3 cellular contexts compared by ENCODE assay signal in the genomic region with DNA sequence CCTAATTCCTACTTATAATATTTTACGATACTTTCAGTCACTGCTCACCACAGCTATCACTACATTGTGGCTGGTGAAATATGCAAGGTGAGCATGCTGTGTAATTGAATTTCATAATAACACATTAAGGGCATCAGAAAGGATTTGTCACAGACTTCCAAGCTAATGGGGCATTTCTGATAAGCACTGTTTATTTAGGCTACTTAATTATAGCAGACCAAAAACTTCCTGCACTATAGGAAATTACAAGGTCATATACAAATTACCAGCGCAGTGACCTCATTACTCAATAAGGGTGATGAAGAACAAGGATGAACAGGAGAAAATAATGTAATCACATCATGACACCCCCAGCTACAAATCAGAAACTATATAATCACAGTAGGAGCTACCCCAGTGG.
A peak's percentile ranks its signal among the peaks of the same experiment; 100 is the strongest.
TF ChIP-seq lines count a peak whose summit lies in the region.

No MANE protein-coding gene starts in this region.

TF ChIP-seq in HEK293, 187 proteins besides CTCF, POLR2A, EP300 and RAD21 (continued from another document and continues in another):
- TF ChIP-seq PRDM6 (tag by site-specific recombination; IDR thresholded peaks at IDR 0.05) (peak; percentile 51), OSR2 (tag by site-specific recombination; IDR thresholded peaks at IDR 0.05) (peak; percentile 63), IKZF3 (tag by site-specific recombination; IDR thresholded peaks at IDR 0.05) (0 out of 2 replicates have a peak, but pooled peaks have one; percentile 9), ZNF398 (tag by site-specific recombination; IDR thresholded peaks at IDR 0.05) (peak; percentile 44), ZBTB21 (tag by site-specific recombination; IDR thresholded peaks at IDR 0.05) (peak; percentile 55), TCF7L2 (IDR thresholded peaks at IDR 0.05; ENCODE audit: borderline replicate concordance, low read depth, low read length) (peak; percentile 90)
- TF ChIP-seq, protein P1, sequence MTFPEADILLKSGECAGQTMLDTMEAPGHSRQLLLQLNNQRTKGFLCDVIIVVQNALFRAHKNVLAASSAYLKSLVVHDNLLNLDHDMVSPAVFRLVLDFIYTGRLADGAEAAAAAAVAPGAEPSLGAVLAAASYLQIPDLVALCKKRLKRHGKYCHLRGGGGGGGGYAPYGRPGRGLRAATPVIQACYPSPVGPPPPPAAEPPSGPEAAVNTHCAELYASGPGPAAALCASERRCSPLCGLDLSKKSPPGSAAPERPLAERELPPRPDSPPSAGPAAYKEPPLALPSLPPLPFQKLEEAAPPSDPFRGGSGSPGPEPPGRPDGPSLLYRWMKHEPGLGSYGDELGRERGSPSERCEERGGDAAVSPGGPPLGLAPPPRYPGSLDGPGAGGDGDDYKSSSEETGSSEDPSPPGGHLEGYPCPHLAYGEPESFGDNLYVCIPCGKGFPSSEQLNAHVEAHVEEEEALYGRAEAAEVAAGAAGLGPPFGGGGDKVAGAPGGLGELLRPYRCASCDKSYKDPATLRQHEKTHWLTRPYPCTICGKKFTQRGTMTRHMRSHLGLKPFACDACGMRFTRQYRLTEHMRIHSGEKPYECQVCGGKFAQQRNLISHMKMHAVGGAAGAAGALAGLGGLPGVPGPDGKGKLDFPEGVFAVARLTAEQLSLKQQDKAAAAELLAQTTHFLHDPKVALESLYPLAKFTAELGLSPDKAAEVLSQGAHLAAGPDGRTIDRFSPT (tag by site-specific recombination; IDR thresholded peaks at IDR 0.05): no peak
- TF ChIP-seq, protein P2, sequence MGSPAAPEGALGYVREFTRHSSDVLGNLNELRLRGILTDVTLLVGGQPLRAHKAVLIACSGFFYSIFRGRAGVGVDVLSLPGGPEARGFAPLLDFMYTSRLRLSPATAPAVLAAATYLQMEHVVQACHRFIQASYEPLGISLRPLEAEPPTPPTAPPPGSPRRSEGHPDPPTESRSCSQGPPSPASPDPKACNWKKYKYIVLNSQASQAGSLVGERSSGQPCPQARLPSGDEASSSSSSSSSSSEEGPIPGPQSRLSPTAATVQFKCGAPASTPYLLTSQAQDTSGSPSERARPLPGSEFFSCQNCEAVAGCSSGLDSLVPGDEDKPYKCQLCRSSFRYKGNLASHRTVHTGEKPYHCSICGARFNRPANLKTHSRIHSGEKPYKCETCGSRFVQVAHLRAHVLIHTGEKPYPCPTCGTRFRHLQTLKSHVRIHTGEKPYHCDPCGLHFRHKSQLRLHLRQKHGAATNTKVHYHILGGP (tag by site-specific recombination; IDR thresholded peaks at IDR 0.05): peak; percentile 48; the same call in 1 of the 2 replicates

TF ChIP-seq in SK-N-SH, 30 proteins besides CTCF, POLR2A, EP300 and RAD21 (continued from another document):
- no peak for TF ChIP-seq PBX3 (IDR thresholded peaks at IDR 0.05)
- TF ChIP-seq CHD2 (IDR thresholded peaks at IDR 0.05; ENCODE audit: low read length, partially characterized antibody): no peak

TF ChIP-seq in HepG2, 621 proteins besides CTCF, POLR2A, EP300 and RAD21 (continued from another document):
- TF ChIP-seq CSRNP1 (CRISPR knock-in tag; IDR thresholded peaks at IDR 0.05) (no peak), GTF2F1 (IDR thresholded peaks at IDR 0.05; ENCODE audit: low read length) (no peak), ZNF792 (CRISPR knock-in tag; IDR thresholded peaks at IDR 0.05) (no peak), XRCC5 (optimal IDR thresholded peaks at IDR 0.05; ENCODE audit: low read length) (no peak), TBX3 (IDR thresholded peaks at IDR 0.05; ENCODE audit: borderline replicate concordance) (no peak), ZNF317 (CRISPR knock-in tag; IDR thresholded peaks at IDR 0.05) (no peak), DPF2 (CRISPR knock-in tag; IDR thresholded peaks at IDR 0.05; ENCODE audit: borderline replicate concordance, low read depth) (no peak), NR1H2 (CRISPR knock-in tag; IDR thresholded peaks at IDR 0.05; ENCODE audit: borderline replicate concordance, low read depth) (no peak)
- TF ChIP-seq, protein P3, sequence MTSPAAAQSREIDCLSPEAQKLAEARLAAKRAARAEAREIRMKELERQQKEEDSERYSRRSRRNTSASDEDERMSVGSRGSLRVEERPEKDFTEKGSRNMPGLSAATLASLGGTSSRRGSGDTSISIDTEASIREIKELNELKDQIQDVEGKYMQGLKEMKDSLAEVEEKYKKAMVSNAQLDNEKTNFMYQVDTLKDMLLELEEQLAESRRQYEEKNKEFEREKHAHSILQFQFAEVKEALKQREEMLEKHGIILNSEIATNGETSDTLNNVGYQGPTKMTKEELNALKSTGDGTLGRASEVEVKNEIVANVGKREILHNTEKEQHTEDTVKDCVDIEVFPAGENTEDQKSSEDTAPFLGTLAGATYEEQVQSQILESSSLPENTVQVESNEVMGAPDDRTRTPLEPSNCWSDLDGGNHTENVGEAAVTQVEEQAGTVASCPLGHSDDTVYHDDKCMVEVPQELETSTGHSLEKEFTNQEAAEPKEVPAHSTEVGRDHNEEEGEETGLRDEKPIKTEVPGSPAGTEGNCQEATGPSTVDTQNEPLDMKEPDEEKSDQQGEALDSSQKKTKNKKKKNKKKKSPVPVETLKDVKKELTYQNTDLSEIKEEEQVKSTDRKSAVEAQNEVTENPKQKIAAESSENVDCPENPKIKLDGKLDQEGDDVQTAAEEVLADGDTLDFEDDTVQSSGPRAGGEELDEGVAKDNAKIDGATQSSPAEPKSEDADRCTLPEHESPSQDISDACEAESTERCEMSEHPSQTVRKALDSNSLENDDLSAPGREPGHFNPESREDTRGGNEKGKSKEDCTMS (CRISPR knock-in tag; conservative IDR thresholded peaks at IDR 0.05): no peak
